In the genomic region with DNA sequence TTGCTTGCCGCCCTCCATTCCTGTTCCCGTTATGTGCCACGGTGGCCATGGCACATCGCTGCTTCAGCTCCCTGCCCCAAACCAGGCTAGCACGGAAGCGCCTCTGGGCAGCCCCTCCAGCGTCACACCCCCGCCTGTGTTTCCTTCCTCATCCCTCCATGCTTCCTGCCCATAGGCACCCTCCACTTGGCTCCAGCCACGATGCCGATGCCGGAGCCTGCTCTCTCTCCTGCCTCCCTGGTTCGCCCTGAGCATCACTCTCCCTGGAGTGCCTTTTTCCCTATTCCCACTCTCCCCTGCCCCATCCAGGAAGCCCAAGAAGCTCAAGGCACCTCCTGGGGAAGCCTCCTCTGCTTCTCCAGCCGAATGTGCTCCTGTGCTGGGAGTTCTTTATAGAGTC, we compare ENCODE assay signal across 21 cellular contexts. TPM values are rescaled to one million over a fixed set of nuclear protein-coding genes. Genes with fewer than 3 reads are reported as not detected.
A peak's percentile ranks its signal among the peaks of the same experiment; 100 is the strongest.
DNase-seq lines count a peak whose midpoint lies in the region; ATAC-seq, FAIRE-seq and TF ChIP-seq lines count a peak whose summit lies in the region.
"Had no signal": no experiment of that assay in that cellular context is flagged by ENCODE, and none has a peak within 500 bp of the region (broad histone marks: within the 10 kb centered on the region; RNA-seq: fewer than 3 reads in every experiment).

No MANE protein-coding gene starts in this region.

- H3K4me3 ChIP-seq in H7 (ENCODE audit: insufficient read depth, low read depth, low read length) (no peak overlapping the region), astrocyte (ENCODE audit: insufficient read depth, low read depth, low read length) (no peak overlapping the region), lung (no peak overlapping the region), SJCRH30 (no peak overlapping the region)

- FAIRE-seq in astrocyte (lab: Jason Lieb, UNC) = no peak
- no peak for FAIRE-seq in H54 (lab: Jason Lieb, UNC)
- FAIRE-seq: GM18507, small intestine had no signal

- H3K4me2 ChIP-seq in astrocyte (ENCODE audit: low read length) = peak overlapping the region; percentile 62

- H3K36me3 Mint-ChIP-seq in astrocyte (ENCODE audit: low read depth, unreplicated experiment) = no peaks in the 10 kb centered on the region
- H3K36me3 Mint-ChIP-seq: activated naive CD4-positive, alpha-beta T cell treated with anti-CD3 and anti-CD28 coated beads, Interleukin-2, amount 10 ng/mL, durations not matched to agents 7 days and 5 days; memory B cell had no signal

- DNase-seq in H7 = peak; percentile 28
- DNase-seq in astrocyte (ENCODE audit: low read depth) = no peak
- DNase-seq in lung (ENCODE audit: low spot score) = no peak
- no peak for DNase-seq in substantia nigra (lab: John Stamatoyannopoulos, UW)
- no peak for DNase-seq in H54 (ENCODE audit: insufficient read length, low spot score)
- no peak for DNase-seq in NCI-H1436 (lab: John Stamatoyannopoulos, UW)
- DNase-seq in SJCRH30 = no peak
- DNase-seq: activated CD4-positive, alpha-beta T cell treated with anti-CD3 and anti-CD28 coated beads, Interleukin-2, amount 10 ng/mL, durations not matched to agents 7 days and 5 days; activated naive CD4-positive, alpha-beta T cell treated with anti-CD3 and anti-CD28 coated beads, Interleukin-2, amount 10 ng/mL, durations not matched to agents 7 days and 5 days; activated T-cell treated with anti-CD3 and anti-CD28 coated beads for 4 hours; brain microvascular endothelial cell; effector memory CD4-positive, alpha-beta T cell; NCI-H1436 treated with DMSO at 0.1 percent for 48 hours; NCI-H345; small intestine; stimulated activated naive CD8-positive, alpha-beta T cell treated with anti-CD3 and anti-CD28 coated beads, Interleukin-15, Interleukin-2, amounts not matched to agents 100 U/mL and 50 U/mL, for 24 hours; T1000 had no signal

- peaks cover 11% of the 10 kb centered on the region for H4K20me1 ChIP-seq in astrocyte (ENCODE audit: insufficient read depth, low read length)

- H3K27me3 ChIP-seq in H7 (ENCODE audit: control insufficient read depth, insufficient read depth, low read length) (peaks cover 2% of the 10 kb centered on the region; the same call in 1 of the 2 replicates), astrocyte (ENCODE audit: insufficient read depth, low read length) (no peaks in the 10 kb centered on the region), lung (ENCODE audit: control insufficient read depth, insufficient read depth) (no peaks in the 10 kb centered on the region), SJCRH30 (no peaks in the 10 kb centered on the region)
- H3K27me3 ChIP-seq: brain microvascular endothelial cell had no signal

- no peak overlapping the region for H3K27ac Mint-ChIP-seq in astrocyte (ENCODE audit: unreplicated experiment)
- H3K27ac Mint-ChIP-seq: activated CD4-positive, alpha-beta T cell treated with anti-CD3 and anti-CD28 coated beads, Interleukin-2, amount 10 ng/mL, durations not matched to agents 7 days and 5 days; activated naive CD4-positive, alpha-beta T cell treated with anti-CD3 and anti-CD28 coated beads, Interleukin-2, amount 10 ng/mL, durations not matched to agents 7 days and 5 days; memory B cell had no signal

- H3K79me2 ChIP-seq in astrocyte (ENCODE audit: insufficient read depth, low read length) = peaks cover 27% of the 10 kb centered on the region

- no peak for TF ChIP-seq POLR2A in H54 (IDR thresholded peaks at IDR 0.05; ENCODE audit: low read depth, low read length)

- peaks cover 33% of the 10 kb centered on the region for H3K4me1 Mint-ChIP-seq in astrocyte (ENCODE audit: low read depth, unreplicated experiment)

- H3K9ac ChIP-seq in astrocyte (ENCODE audit: low read length) = peak overlapping the region; percentile 38

- WGBS in lung, 2 donors = 22 to 51% methylated on average over 13 of the region's 13 CpGs

- TF ChIP-seq CTCF in astrocyte (IDR thresholded peaks at IDR 0.05; ENCODE audit: insufficient read depth, low read depth, low read length) (no peak), lung (IDR thresholded peaks at IDR 0.05; ENCODE audit: control extremely low read depth, extremely low read depth) (no peak)

- H3K4me3 Mint-ChIP-seq in astrocyte (ENCODE audit: unreplicated experiment) = no peak overlapping the region
- H3K4me3 Mint-ChIP-seq: activated CD4-positive, alpha-beta T cell treated with anti-CD3 and anti-CD28 coated beads, Interleukin-2, amount 10 ng/mL, durations not matched to agents 7 days and 5 days; activated naive CD4-positive, alpha-beta T cell treated with anti-CD3 and anti-CD28 coated beads, Interleukin-2, amount 10 ng/mL, durations not matched to agents 7 days and 5 days; memory B cell had no signal

- ATAC-seq in lung (ENCODE audit: insufficient read depth, low FRiP score) (no peak), GM19395 (IDR thresholded peaks at IDR 0.05; ENCODE audit: unreplicated experiment) (no peak)
- ATAC-seq: stimulated activated naive CD8-positive, alpha-beta T cell treated with anti-CD3 and anti-CD28 coated beads, Interleukin-15, Interleukin-2, amounts not matched to agents 100 U/mL and 50 U/mL, for 24 hours had no signal

- H3K9me3 Mint-ChIP-seq in astrocyte (ENCODE audit: unreplicated experiment) = no peaks in the 10 kb centered on the region
- H3K9me3 Mint-ChIP-seq: activated CD4-positive, alpha-beta T cell treated with anti-CD3 and anti-CD28 coated beads, Interleukin-2, amount 10 ng/mL, durations not matched to agents 7 days and 5 days; activated naive CD4-positive, alpha-beta T cell treated with anti-CD3 and anti-CD28 coated beads, Interleukin-2, amount 10 ng/mL, durations not matched to agents 7 days and 5 days; memory B cell had no signal

- H3K27ac ChIP-seq in astrocyte (ENCODE audit: low read depth, low read length) (no peak overlapping the region), lung (ENCODE audit: low read depth in 1 of 2, low read length in 1 of 2) (peak overlapping the region; percentile 12 to 27), substantia nigra (ENCODE audit: low read depth, low read length, poor library complexity, severe bottlenecking) (peak overlapping the region; percentile 49), SJCRH30 (no peak overlapping the region)
- H3K27ac ChIP-seq: brain microvascular endothelial cell, neutrophil had no signal

- H3K9me3 ChIP-seq in astrocyte (ENCODE audit: insufficient read depth, low read depth, low read length) (no peaks in the 10 kb centered on the region), lung (ENCODE audit: control insufficient read depth in 2 of 2, insufficient read depth in 1 of 2, low read length in 1 of 2) (no peaks in the 10 kb centered on the region), SJCRH30 (replicated peaks) (no peaks in the 10 kb centered on the region)
- H3K9me3 ChIP-seq: neutrophil had no signal

- peak overlapping the region; percentile 69 for H2AFZ ChIP-seq in astrocyte (ENCODE audit: low read depth, low read length)

- H3K36me3 ChIP-seq in H7 (replicated peaks; ENCODE audit: control insufficient read depth, insufficient read depth, low read length) (no peaks in the 10 kb centered on the region), astrocyte (ENCODE audit: insufficient read depth, low read length) (no peaks in the 10 kb centered on the region), lung (ENCODE audit: control insufficient read depth in 2 of 2, insufficient read depth in 2 of 2, low read length in 2 of 2) (no peaks in the 10 kb centered on the region), SJCRH30 (no peaks in the 10 kb centered on the region)
- H3K36me3 ChIP-seq: brain microvascular endothelial cell, neutrophil had no signal

- H3K27me3 Mint-ChIP-seq in astrocyte (ENCODE audit: low read depth, unreplicated experiment) = peaks cover 1% of the 10 kb centered on the region

- H3K4me1 ChIP-seq in astrocyte (ENCODE audit: insufficient read depth, low read length) = peaks cover 43% of the 10 kb centered on the region
- H3K4me1 ChIP-seq in lung (ENCODE audit: control insufficient read depth in 2 of 2, insufficient read depth in 2 of 2, low read length in 2 of 2) = peaks cover 4 to 12% of the 10 kb centered on the region in 2 donors
- peaks cover 18% of the 10 kb centered on the region for H3K4me1 ChIP-seq in SJCRH30

RNA-seq across cellular contexts. Expression of gene ARHGAP23, which starts 3.2 kb away (rescaled TPM):
- total RNA-seq in H7 (2014; rRNA removed; shearing (Covaris generic)) = 15.4 and 17.2 TPM in 2 replicates
- total RNA-seq in astrocyte = 88.5 and 118 TPM in 2 replicates
- 10 to 100 TPM; 59.2 to 91.7 TPM for total RNA-seq in lung
- 10 to 100 TPM; 18.3 to 19.2 TPM for polyA plus RNA-seq in lung
- total RNA-seq in SJCRH30 (2014; rRNA removed; shearing (Covaris generic)) = 35.7 and 37.9 TPM in 2 replicates

Comparison
In these comparisons a context has a peak if more than half of its experiments do, and no peak if none do; other contexts are left out.
1. H3K27ac ChIP-seq: peak in lung (2 of 2) and substantia nigra (single experiment); none in astrocyte (single experiment) and SJCRH30 (single experiment).